Comparison of ENCODE assay signal across 8 cellular contexts in genomic region chr9:109120204-109120789, GRCh38. TPM values are rescaled to one million over a fixed set of nuclear protein-coding genes. Genes with fewer than 3 reads are reported as not detected.
DNase-seq lines count a peak whose midpoint lies in the region; ATAC-seq and TF ChIP-seq lines count a peak whose summit lies in the region.

No MANE protein-coding gene starts in this region.

- intact Hi-C loops in activated CD4-positive, alpha-beta memory T cell treated with anti-CD3 and anti-CD28 coated beads for 36 hours (cut with micrococcal nuclease): loop anchor here (1.0 to 2.0 kb wide), 3 partner anchors 107 to 1137 kb away; partner anchors contain the start of genes ABITRAM, CTNNAL1, ELP1 and TXN
- intact Hi-C loops in tibial artery (cut with DNase I; ENCODE audit: low total_unique reads): no loop called here

- in situ Hi-C loops in HAP-1 (cut with MboI; ENCODE audit: low sequenced_read_pairs): no loop called here

- H3K27me3 Mint-ChIP-seq in activated CD4-positive, alpha-beta memory T cell treated with anti-CD3 and anti-CD28 coated beads for 36 hours: no peaks in the 10 kb centered on the region

- H3K36me3 Mint-ChIP-seq in activated CD4-positive, alpha-beta memory T cell treated with anti-CD3 and anti-CD28 coated beads for 36 hours: peaks cover 12% of the 10 kb centered on the region

- peak overlapping the region; percentile 69 for H3K27ac Mint-ChIP-seq in activated CD4-positive, alpha-beta memory T cell treated with anti-CD3 and anti-CD28 coated beads for 36 hours

- H3K4me1 ChIP-seq in HAP-1 (peaks cover 25% of the 10 kb centered on the region), liver (ENCODE audit: control insufficient read depth in 4 of 4, insufficient read depth in 4 of 4, low read length in 3 of 4) (peaks cover 10 to 36% (median 31%) of the 10 kb centered on the region in 4 donors), tibial artery (peaks cover 0 to 37% (median 24%) of the 10 kb centered on the region in 4 donors)

- POLR2A ChIA-PET in activated CD4-positive, alpha-beta memory T cell treated with anti-CD3 and anti-CD28 coated beads for 36 hours (lab: Charles Lee): interaction anchor here (0.6 to 3.2 kb wide), 5 partner anchors 9 to 1836 kb away, joined by 3 to 16 read pairs (median 4); no protein-coding TSS in a partner anchor

- H3K9me3 Mint-ChIP-seq in activated CD4-positive, alpha-beta memory T cell treated with anti-CD3 and anti-CD28 coated beads for 36 hours: no peaks in the 10 kb centered on the region

- H3K36me3 ChIP-seq in HAP-1 (replicated peaks) (no peaks in the 10 kb centered on the region; the same call in none of the 2 replicates), liver (ENCODE audit: control insufficient read depth in 4 of 4, insufficient read depth in 3 of 4, low read depth in 1 of 4, low read length in 3 of 4) (no peaks in the 10 kb centered on the region), tibial artery (no peaks in the 10 kb centered on the region)

- H3K9ac ChIP-seq in liver (ENCODE audit: low read depth in 1 of 2, low read length in 2 of 2): peak overlapping the region in 1 of 2 donors; percentile 50

- DNase-seq in HAP-1 (ENCODE audit: low spot score in 2 of 2): no peak
- DNase-seq in activated CD4-positive, alpha-beta memory T cell treated with anti-CD3 and anti-CD28 coated beads for 36 hours: no peak
- no peak for DNase-seq in retina
- no peak for DNase-seq in SHP77 treated with DMSO at 0.1 percent for 48 hours (lab: John Stamatoyannopoulos, UW)
- no peak for DNase-seq in tibial artery

- peak overlapping the region; percentile 83 for H3K27ac ChIP-seq in 22Rv1
- no peak overlapping the region for H3K27ac ChIP-seq in liver (ENCODE audit: low read depth in 1 of 2, low read length in 2 of 2)
- H3K27ac ChIP-seq in tibial artery: no peak overlapping the region

- H3K4me1 Mint-ChIP-seq in activated CD4-positive, alpha-beta memory T cell treated with anti-CD3 and anti-CD28 coated beads for 36 hours (ENCODE audit: low read depth): peaks cover 31% of the 10 kb centered on the region

- TF ChIP-seq CTCF in 22Rv1 (IDR thresholded peaks at IDR 0.05) (no peak), liver (IDR thresholded peaks at IDR 0.05; ENCODE audit: low read depth, low read length, missing input control) (no peak), tibial artery (IDR thresholded peaks at IDR 0.05) (no peak)

- CTCF ChIA-PET in activated CD4-positive, alpha-beta memory T cell treated with anti-CD3 and anti-CD28 coated beads for 36 hours (lab: Charles Lee): interaction anchor here (0.6 to 3.3 kb wide), 4 partner anchors 12 to 1827 kb away, joined by 3 to 16 read pairs (median 4); no protein-coding TSS in a partner anchor

- no peaks in the 10 kb centered on the region for H3K27me3 ChIP-seq in HAP-1 (ENCODE audit: low read depth)
- no peaks in the 10 kb centered on the region for H3K27me3 ChIP-seq in liver (ENCODE audit: control insufficient read depth in 4 of 4, insufficient read depth in 4 of 4, low read length in 3 of 4)
- no peaks in the 10 kb centered on the region for H3K27me3 ChIP-seq in tibial artery

- no peak for ATAC-seq in GM18519 (IDR thresholded peaks at IDR 0.05; ENCODE audit: low FRiP score, unreplicated experiment)

- H3K4me3 Mint-ChIP-seq in activated CD4-positive, alpha-beta memory T cell treated with anti-CD3 and anti-CD28 coated beads for 36 hours: peak overlapping the region; percentile 88

- H3K4me3 ChIP-seq in HAP-1: peak overlapping the region; percentile 9
- no peak overlapping the region for H3K4me3 ChIP-seq in liver (ENCODE audit: low read depth in 1 of 3, low read length in 3 of 3)
- H3K4me3 ChIP-seq in tibial artery: no peak overlapping the region

- H3K9me3 ChIP-seq in HAP-1: no peaks in the 10 kb centered on the region
- no peaks in the 10 kb centered on the region for H3K9me3 ChIP-seq in liver (ENCODE audit: control insufficient read depth in 4 of 4, low read length in 3 of 4)
- H3K9me3 ChIP-seq in tibial artery: no peaks in the 10 kb centered on the region

- no peak for TF ChIP-seq RAD21 in liver (IDR thresholded peaks at IDR 0.05)

- WGBS in liver: 34% methylated on average over 13 of the region's 13 CpGs

TF ChIP-seq in liver, 16 proteins besides CTCF, POLR2A, EP300 and RAD21:
- TF ChIP-seq TAF1 (conservative IDR thresholded peaks at IDR 0.05) (no peak), EGR1 (IDR thresholded peaks at IDR 0.05; ENCODE audit: low read depth in 2 of 2) (no peak), ZBTB33 (IDR thresholded peaks at IDR 0.05) (peak; percentile 99), HNF4G (IDR thresholded peaks at IDR 0.05) (no peak)
- TF ChIP-seq, protein P1, sequence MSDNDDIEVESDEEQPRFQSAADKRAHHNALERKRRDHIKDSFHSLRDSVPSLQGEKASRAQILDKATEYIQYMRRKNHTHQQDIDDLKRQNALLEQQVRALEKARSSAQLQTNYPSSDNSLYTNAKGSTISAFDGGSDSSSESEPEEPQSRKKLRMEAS (IDR thresholded peaks at IDR 0.05): peak; percentile 29

RNA-seq across cellular contexts. Expression of gene TMEM245, which starts 0.6 kb away (rescaled TPM):
- 10 to 100 TPM; 23.0 TPM for total RNA-seq in activated CD4-positive, alpha-beta memory T cell treated with anti-CD3 and anti-CD28 coated beads for 36 hours
- 10 to 100 TPM; 45.3 to 75.3 TPM for total RNA-seq in liver
- 10 to 100 TPM; 13.7 to 17.0 TPM for polyA plus RNA-seq in liver

RNA-seq across cellular contexts. Expression of gene FRRS1L, which starts 46.8 kb away (rescaled TPM):
- total RNA-seq in activated CD4-positive, alpha-beta memory T cell treated with anti-CD3 and anti-CD28 coated beads for 36 hours: not detected
- total RNA-seq in liver: under 1 TPM; 0.08 to 0.51 TPM
- not detected for polyA plus RNA-seq in liver
